ENCODE assay signal across 13 cellular contexts in genomic region chr1:43493661-43494450, GRCh38. TPM values are rescaled to one million over a fixed set of nuclear protein-coding genes. Genes with fewer than 3 reads are reported as not detected.
DNase-seq lines count a peak whose midpoint lies in the region; ATAC-seq and TF ChIP-seq lines count a peak whose summit lies in the region.
"Had no signal": no experiment of that assay in that cellular context is flagged by ENCODE, and none has a peak within 500 bp of the region (broad histone marks: within the 10 kb centered on the region; RNA-seq: fewer than 3 reads in every experiment).

No MANE protein-coding gene starts in this region.

- H2AFZ ChIP-seq in trophoblast cell (ENCODE audit: insufficient read depth, low read length, poor library complexity) = peak overlapping the region; percentile 52

- H3K18ac ChIP-seq in trophoblast cell (ENCODE audit: low read length) = no peak overlapping the region

- POLR2A ChIA-PET in HEK293 (lab: Yijun Ruan, JAX) (no interaction called here), WTC11 (lab: Charles Lee) (no interaction called here)

- DNase-seq in WTC11 (ENCODE audit: low spot score) (peak; percentile 35), trophoblast cell (peak; percentile 69 to 87), RKO (ENCODE audit: low spot score) (no peak), cerebellar cortex (ENCODE audit: low spot score) (no peak), NOMO-1 (lab: John Stamatoyannopoulos, UW; ENCODE audit: unreplicated experiment in 2 of 2) (no peak)
- DNase-seq: activated naive CD4-positive, alpha-beta T cell treated with anti-CD3 and anti-CD28 coated beads for 36 hours; CD4-positive, CD25-positive, alpha-beta regulatory T cell; midbrain; Right ventricle myocardium superior; sigmoid colon had no signal

- no CpG with 5 or more reads among the region's 11 CpGs for WGBS in trophoblast cell (ENCODE audit: extremely low coverage, insufficient coverage, insufficient read length)

- no peak overlapping the region for H3K23ac ChIP-seq in trophoblast cell (ENCODE audit: low read length)

- 0 out of 2 replicates have a peak, but pooled peaks cover 5% of the 10 kb centered on the region for H3K36me3 Mint-ChIP-seq in WTC11

- H3K27me3 ChIP-seq in iPS-18a (ENCODE audit: control insufficient read depth, insufficient read depth, low read length) (no peaks in the 10 kb centered on the region), trophoblast cell (ENCODE audit: insufficient read depth, low read length) (no peaks in the 10 kb centered on the region)
- H3K27me3 ChIP-seq: sigmoid colon had no signal

- peak overlapping the region; percentile 49 for H3K4me2 ChIP-seq in trophoblast cell (ENCODE audit: low read length)

- peaks cover 11% of the 10 kb centered on the region; the same call in 1 of the 2 replicates for H3K27me3 Mint-ChIP-seq in WTC11 (ENCODE audit: low read depth)

- H3K9ac ChIP-seq in iPS-18a (ENCODE audit: low read length) = peak overlapping the region; percentile 11
- H3K9ac ChIP-seq in trophoblast cell (ENCODE audit: low read length) = no peak overlapping the region

- TF ChIP-seq CTCF in HEK293 (tag by site-specific recombination; IDR thresholded peaks at IDR 0.05) (no peak), WTC11 (IDR thresholded peaks at IDR 0.05) (no peak)

- H3K9me3 Mint-ChIP-seq in WTC11 = peaks cover 21% of the 10 kb centered on the region

- H3K4me3 Mint-ChIP-seq in WTC11 = peak overlapping the region; percentile 1; the same call in 1 of the 2 replicates
- H3K4me3 Mint-ChIP-seq: activated naive CD4-positive, alpha-beta T cell treated with anti-CD3 and anti-CD28 coated beads for 36 hours; CD4-positive, CD25-positive, alpha-beta regulatory T cell had no signal

- H2BK5ac ChIP-seq in trophoblast cell (ENCODE audit: low read depth, low read length, poor library complexity) = peak overlapping the region; percentile 54

- peaks cover 18% of the 10 kb centered on the region for H3K4me1 Mint-ChIP-seq in WTC11
- H3K4me1 Mint-ChIP-seq: CD4-positive, CD25-positive, alpha-beta regulatory T cell had no signal

- H3K4me1 ChIP-seq in HEK293 (ENCODE audit: control insufficient read depth, insufficient read depth, low read length) = no peaks in the 10 kb centered on the region
- peaks cover 13% of the 10 kb centered on the region for H3K4me1 ChIP-seq in iPS-18a (ENCODE audit: control insufficient read depth, low read depth, low read length)
- H3K4me1 ChIP-seq in trophoblast cell (ENCODE audit: control insufficient read depth in 1 of 2, insufficient read depth in 2 of 2, low read length in 2 of 2) = peaks cover 0 to 2% of the 10 kb centered on the region in 2 experiments
- H3K4me1 ChIP-seq: sigmoid colon had no signal

- no peak overlapping the region for H4K12ac ChIP-seq in trophoblast cell (ENCODE audit: low read depth, low read length)

- H3K4ac ChIP-seq in trophoblast cell (ENCODE audit: low read depth, low read length) = no peak overlapping the region

- peak overlapping the region; percentile 23 for H2BK12ac ChIP-seq in trophoblast cell (ENCODE audit: low read length)

- H3K14ac ChIP-seq in trophoblast cell (ENCODE audit: low read length) = no peak overlapping the region

- H4K91ac ChIP-seq in trophoblast cell (ENCODE audit: low read depth, low read length) = peak overlapping the region; percentile 13

- no peak overlapping the region for H2AK5ac ChIP-seq in trophoblast cell (ENCODE audit: low read length)

- peak overlapping the region; percentile 20 for H2BK120ac ChIP-seq in trophoblast cell (ENCODE audit: insufficient read depth, low read length, poor library complexity)

- H3K27ac ChIP-seq in HEK293 (ENCODE audit: extremely low read depth, low read depth, low read length) (no peak overlapping the region), iPS-18a (ENCODE audit: low read length) (no peak overlapping the region), trophoblast cell (ENCODE audit: low read depth, low read length) (peak overlapping the region; percentile 94)
- H3K27ac ChIP-seq: sigmoid colon had no signal

- ATAC-seq in WTC11 = peak; percentile 96
- no peak for ATAC-seq in GM21360 (IDR thresholded peaks at IDR 0.05; ENCODE audit: unreplicated experiment)

- H3K36me3 ChIP-seq in HEK293 (ENCODE audit: control insufficient read depth in 2 of 2, insufficient read depth in 1 of 2, low read length in 2 of 2) (no peaks in the 10 kb centered on the region), iPS-18a (ENCODE audit: control insufficient read depth, low read depth, low read length) (no peaks in the 10 kb centered on the region), trophoblast cell (ENCODE audit: control insufficient read depth in 1 of 2, insufficient read depth in 2 of 2, low read length in 2 of 2) (no peaks in the 10 kb centered on the region)
- H3K36me3 ChIP-seq: sigmoid colon had no signal

- H3K4me3 ChIP-seq in HEK293 (ENCODE audit: low read depth, low read length) (no peak overlapping the region), iPS-18a (ENCODE audit: low read length) (peak overlapping the region; percentile 23), trophoblast cell (ENCODE audit: low read depth, low read length) (no peak overlapping the region)
- H3K4me3 ChIP-seq: sigmoid colon had no signal

- no peak overlapping the region for H4K8ac ChIP-seq in trophoblast cell (ENCODE audit: low read depth, low read length)

- H3K9me3 ChIP-seq in HEK293 (ENCODE audit: control insufficient read depth, insufficient read depth, low read depth, low read length) = no peaks in the 10 kb centered on the region
- H3K9me3 ChIP-seq in iPS-18a (ENCODE audit: control insufficient read depth, low read depth, low read length) = no peaks in the 10 kb centered on the region
- peaks cover under 1% of the 10 kb centered on the region for H3K9me3 ChIP-seq in trophoblast cell (ENCODE audit: insufficient read depth, low read depth, low read length)

- peak overlapping the region; percentile 10 for H3K27ac Mint-ChIP-seq in WTC11
- H3K27ac Mint-ChIP-seq: activated naive CD4-positive, alpha-beta T cell treated with anti-CD3 and anti-CD28 coated beads for 36 hours had no signal

- CTCF ChIA-PET in HEK293 (lab: Yijun Ruan, JAX) = no interaction called here
- CTCF ChIA-PET in WTC11 (lab: Charles Lee) = interaction anchor here (0.5 to 1.6 kb wide), 3 partner anchors 37 to 441 kb away, joined by 3 to 5 read pairs (median 3); partner anchors contain the start of gene PTPRF

- peaks cover 11% of the 10 kb centered on the region for H3K79me1 ChIP-seq in trophoblast cell (ENCODE audit: low read length)

- no peaks in the 10 kb centered on the region for H3K79me2 ChIP-seq in trophoblast cell (ENCODE audit: control insufficient read depth, insufficient read depth, low read length, poor library complexity)

TF ChIP-seq in HEK293, 187 proteins besides CTCF, POLR2A, EP300 and RAD21:
- TF ChIP-seq ZNF544 (tag by site-specific recombination; IDR thresholded peaks at IDR 0.05) (no peak), ZBTB17 (tag by site-specific recombination; IDR thresholded peaks at IDR 0.05) (0 out of 2 replicates have a peak, but pooled peaks have one; percentile 20)

TF ChIP-seq in WTC11, 78 proteins besides CTCF, POLR2A, EP300 and RAD21:
- TF ChIP-seq ZNF423 (CRISPR knock-in tag; IDR thresholded peaks at IDR 0.05) = peak; percentile 60; the same call in 1 of the 2 replicates
- TF ChIP-seq FOXP4 (CRISPR knock-in tag; IDR thresholded peaks at IDR 0.05) = peak; percentile 34; the same call in 1 of the 2 replicates
- TF ChIP-seq SMAD4 (CRISPR knock-in tag; IDR thresholded peaks at IDR 0.05) = no peak
TF ChIP-seq in WTC11: peak in this region for 2.

RNA-seq across cellular contexts. Expression of gene PTPRF, which starts 36.8 kb away (rescaled TPM):
- total RNA-seq in WTC11 (2021) = 248 to 295 TPM (median 275 TPM) in 3 replicates
- polyA plus RNA-seq in trophoblast cell (2013) = 205 TPM in 2 replicates
- polyA plus RNA-seq: CD4-positive, CD25-positive, alpha-beta regulatory T cell had no signal

RNA-seq across cellular contexts. Expression of gene HYI, which starts 40.1 kb away (rescaled TPM):
- total RNA-seq in WTC11 (2021) = 23.2 to 24.5 TPM (median 24.2 TPM) in 3 replicates
- polyA plus RNA-seq in trophoblast cell (2013) = 23.9 and 24.7 TPM in 2 replicates

Comparison
In these comparisons a context has a peak if more than half of its experiments do, and no peak if none do; other contexts are left out.
1. DNase-seq: peak in WTC11 (single experiment) and trophoblast cell (2 of 2); none in RKO (single experiment), cerebellar cortex (single experiment) and NOMO-1 (0 of 2).
2. Of the 8 proteins assayed by ChIP-seq in both HEK293 and WTC11: peak only in HEK293: none; only in WTC11: ZNF423; in both: none; in neither: 7.